In genomic region chr1:95117207-95118018, GRCh38 we compare ENCODE assay signal across 7 cellular contexts. TPM values are rescaled to one million over a fixed set of nuclear protein-coding genes. Genes with fewer than 3 reads are reported as not detected.
DNase-seq lines count a peak whose midpoint lies in the region; ATAC-seq and TF ChIP-seq lines count a peak whose summit lies in the region.

Gene TLCD4, plus strand, starts transcription at chr1:95117355. Its CDS starts 26,547 bp downstream, at chr1:95143902.

- H3K4me2 ChIP-seq in mesendoderm (ENCODE audit: low read length): peak within 1 kb of the TSS; percentile 99

- no peak within 1 kb of the TSS for H3K27ac ChIP-seq in mesendoderm (ENCODE audit: low read depth, low read length)

- peak within 1 kb of the TSS; percentile 70 for H3K4me3 ChIP-seq in mesendoderm (ENCODE audit: low read length)

- POLR2A ChIA-PET in activated CD4-positive, alpha-beta memory T cell treated with anti-CD3 and anti-CD28 coated beads for 36 hours (lab: Charles Lee): interaction anchor here (1.1 kb wide), 1 partner anchor 117 kb away, joined by 4 read pairs; the partner anchor contains the start of gene RWDD3

- H3K79me1 ChIP-seq in mesendoderm (ENCODE audit: low read length): no peaks in the 10 kb centered on the region

- no peak for TF ChIP-seq POLR2A in GM18505 (IDR thresholded peaks at IDR 0.05; ENCODE audit: borderline replicate concordance, extremely low read depth, insufficient read depth, insufficient read length)

- no peak within 1 kb of the TSS for H3K23ac ChIP-seq in mesendoderm (ENCODE audit: low read length)

- no peaks in the 10 kb centered on the region for H3K36me3 Mint-ChIP-seq in activated CD4-positive, alpha-beta memory T cell treated with anti-CD3 and anti-CD28 coated beads for 36 hours
- no peaks in the 10 kb centered on the region for H3K36me3 Mint-ChIP-seq in effector memory CD8-positive, alpha-beta T cell (ENCODE audit: insufficient read depth)
- no peaks in the 10 kb centered on the region for H3K36me3 Mint-ChIP-seq in stimulated activated naive B cell treated with anti-CD40 and anti-IgM and Interleukin-4, amounts not matched to agents 10 μg/mL and 1 μg/mL and 100 μg/mL, for 72 hours

- no CpG with 5 or more reads among the region's 108 CpGs for WGBS in mesendoderm (ENCODE audit: extremely low coverage, insufficient coverage, low lambda C conversion rate)

- DNase-seq in NCI-H2227 (lab: John Stamatoyannopoulos, UW; ENCODE audit: unreplicated experiment) (peak; percentile 75), mesendoderm (peak; percentile 77)
- DNase-seq in activated CD4-positive, alpha-beta memory T cell treated with anti-CD3 and anti-CD28 coated beads for 36 hours: peak; percentile 39
- peak; percentile 10 to 18 (median 16) for DNase-seq in effector memory CD8-positive, alpha-beta T cell
- DNase-seq in stimulated activated naive B cell treated with anti-CD40 and anti-IgM and Interleukin-4, amounts not matched to agents 10 μg/mL and 1 μg/mL and 100 μg/mL, for 72 hours: peak; percentile 6

- H4K5ac ChIP-seq in mesendoderm (ENCODE audit: low read length): peak within 1 kb of the TSS; percentile 54

- peak within 1 kb of the TSS; percentile 78 for H3K4me3 Mint-ChIP-seq in activated CD4-positive, alpha-beta memory T cell treated with anti-CD3 and anti-CD28 coated beads for 36 hours
- H3K4me3 Mint-ChIP-seq in effector memory CD8-positive, alpha-beta T cell: peak within 1 kb of the TSS; percentile 77 to 78
- H3K4me3 Mint-ChIP-seq in stimulated activated naive B cell treated with anti-CD40 and anti-IgM and Interleukin-4, amounts not matched to agents 10 μg/mL and 1 μg/mL and 100 μg/mL, for 72 hours: peak within 1 kb of the TSS; percentile 81

- peaks cover 22% of the 10 kb centered on the region for H3K27me3 Mint-ChIP-seq in activated CD4-positive, alpha-beta memory T cell treated with anti-CD3 and anti-CD28 coated beads for 36 hours
- peaks cover 49 to 50% of the 10 kb centered on the region in 2 donors for H3K27me3 Mint-ChIP-seq in effector memory CD8-positive, alpha-beta T cell
- peaks cover 36 to 52% of the 10 kb centered on the region in 2 donors for H3K27me3 Mint-ChIP-seq in stimulated activated naive B cell treated with anti-CD40 and anti-IgM and Interleukin-4, amounts not matched to agents 10 μg/mL and 1 μg/mL and 100 μg/mL, for 72 hours

- H3K56ac ChIP-seq in mesendoderm (ENCODE audit: low read length): peak within 1 kb of the TSS; percentile 81

- H3K4me1 Mint-ChIP-seq in activated CD4-positive, alpha-beta memory T cell treated with anti-CD3 and anti-CD28 coated beads for 36 hours (ENCODE audit: low read depth): peaks cover 6% of the 10 kb centered on the region
- peaks cover 0 to 3% of the 10 kb centered on the region in 2 donors for H3K4me1 Mint-ChIP-seq in effector memory CD8-positive, alpha-beta T cell (ENCODE audit: low read depth in 2 of 2)
- peaks cover 0 to 6% of the 10 kb centered on the region in 2 donors for H3K4me1 Mint-ChIP-seq in stimulated activated naive B cell treated with anti-CD40 and anti-IgM and Interleukin-4, amounts not matched to agents 10 μg/mL and 1 μg/mL and 100 μg/mL, for 72 hours

- H3K36me3 ChIP-seq in mesendoderm (ENCODE audit: control insufficient read depth, insufficient read depth, low read length): no peaks in the 10 kb centered on the region

- H2AK5ac ChIP-seq in mesendoderm (ENCODE audit: low read length): no peak within 1 kb of the TSS

- intact Hi-C loops in activated CD4-positive, alpha-beta memory T cell treated with anti-CD3 and anti-CD28 coated beads for 36 hours (cut with micrococcal nuclease): loop anchor here (1.0 to 2.0 kb wide), 2 partner anchors 45 to 263 kb away; partner anchors contain the start of gene ALG14

- H3K9me3 Mint-ChIP-seq in activated CD4-positive, alpha-beta memory T cell treated with anti-CD3 and anti-CD28 coated beads for 36 hours: no peaks in the 10 kb centered on the region
- no peaks in the 10 kb centered on the region for H3K9me3 Mint-ChIP-seq in effector memory CD8-positive, alpha-beta T cell
- no peaks in the 10 kb centered on the region for H3K9me3 Mint-ChIP-seq in stimulated activated naive B cell treated with anti-CD40 and anti-IgM and Interleukin-4, amounts not matched to agents 10 μg/mL and 1 μg/mL and 100 μg/mL, for 72 hours

- H3K79me2 ChIP-seq in mesendoderm (ENCODE audit: control insufficient read depth, insufficient read depth, low read length): no peaks in the 10 kb centered on the region

- H3K4me1 ChIP-seq in mesendoderm (ENCODE audit: control insufficient read depth, low read depth, low read length): no peaks in the 10 kb centered on the region

- no peak within 1 kb of the TSS for H2BK15ac ChIP-seq in mesendoderm (replicated peaks; ENCODE audit: low read depth)

- peak within 1 kb of the TSS; percentile 61 for H2BK120ac ChIP-seq in mesendoderm (ENCODE audit: low read depth, low read length)

- peak; percentile 61 for ATAC-seq in GM18505 (IDR thresholded peaks at IDR 0.05; ENCODE audit: unreplicated experiment)
- peak; percentile 47 for ATAC-seq in HG02884 (IDR thresholded peaks at IDR 0.05; ENCODE audit: unreplicated experiment)
- ATAC-seq in effector memory CD8-positive, alpha-beta T cell (replicated peaks): peak; percentile 62
- ATAC-seq in stimulated activated naive B cell treated with anti-CD40 and anti-IgM and Interleukin-4, amounts not matched to agents 10 μg/mL and 1 μg/mL and 100 μg/mL, for 72 hours (replicated peaks): peak; percentile 70 to 74

- H4K8ac ChIP-seq in mesendoderm (ENCODE audit: low read depth, low read length): no peak within 1 kb of the TSS

- CTCF ChIA-PET in activated CD4-positive, alpha-beta memory T cell treated with anti-CD3 and anti-CD28 coated beads for 36 hours (lab: Charles Lee): interaction anchor here (0.5 to 1.8 kb wide), 10 partner anchors 9 to 384 kb away, joined by 3 to 14 read pairs (median 4); partner anchors contain the start of gene RWDD3

- no peak within 1 kb of the TSS for H3K4ac ChIP-seq in mesendoderm (ENCODE audit: low read depth, low read length)

- H2BK5ac ChIP-seq in mesendoderm (ENCODE audit: low read length): no peak within 1 kb of the TSS

- H3K9ac ChIP-seq in mesendoderm (ENCODE audit: low read length): peak within 1 kb of the TSS; percentile 67

- H3K27me3 ChIP-seq in mesendoderm (ENCODE audit: insufficient read depth, low read length, poor library complexity): no peaks in the 10 kb centered on the region

- H3K18ac ChIP-seq in mesendoderm (ENCODE audit: low read length): peak within 1 kb of the TSS; percentile 82

- H3K27ac Mint-ChIP-seq in activated CD4-positive, alpha-beta memory T cell treated with anti-CD3 and anti-CD28 coated beads for 36 hours: no peak within 1 kb of the TSS
- peak within 1 kb of the TSS in 1 of 2 donors; percentile 45 for H3K27ac Mint-ChIP-seq in effector memory CD8-positive, alpha-beta T cell
- H3K27ac Mint-ChIP-seq in stimulated activated naive B cell treated with anti-CD40 and anti-IgM and Interleukin-4, amounts not matched to agents 10 μg/mL and 1 μg/mL and 100 μg/mL, for 72 hours: no peak within 1 kb of the TSS

RNA-seq across cellular contexts. Expression of gene TLCD4, which starts in this region (rescaled TPM):
- under 1 TPM; 0.15 to 0.21 TPM for total RNA-seq in activated CD4-positive, alpha-beta memory T cell treated with anti-CD3 and anti-CD28 coated beads for 36 hours
- 0.53 TPM for polyA plus RNA-seq in mesendoderm (2013, experiment 1 of 2)
- polyA plus RNA-seq in mesendoderm (2013, experiment 2 of 2): 0.76 TPM

Comparison
In these comparisons a context has a peak if more than half of its experiments do, and no peak if none do; other contexts are left out.
1. Peak in DNase-seq in activated CD4-positive, alpha-beta memory T cell treated with anti-CD3 and anti-CD28 coated beads for 36 hours; RNA of the gene not detected or under 1 TPM.
2. DNase-seq: peak in every context shown above with its lines; median percentile 77 in mesendoderm; 75 in NCI-H2227; 39 in activated CD4-positive, alpha-beta memory T cell treated with anti-CD3 and anti-CD28 coated beads for 36 hours; 16 in effector memory CD8-positive, alpha-beta T cell; 6 in stimulated activated naive B cell treated with anti-CD40 and anti-IgM and Interleukin-4, amounts not matched to agents 10 μg/mL and 1 μg/mL and 100 μg/mL, for 72 hours.